ENCODE assay signal across 26 cellular contexts in the genomic region with DNA sequence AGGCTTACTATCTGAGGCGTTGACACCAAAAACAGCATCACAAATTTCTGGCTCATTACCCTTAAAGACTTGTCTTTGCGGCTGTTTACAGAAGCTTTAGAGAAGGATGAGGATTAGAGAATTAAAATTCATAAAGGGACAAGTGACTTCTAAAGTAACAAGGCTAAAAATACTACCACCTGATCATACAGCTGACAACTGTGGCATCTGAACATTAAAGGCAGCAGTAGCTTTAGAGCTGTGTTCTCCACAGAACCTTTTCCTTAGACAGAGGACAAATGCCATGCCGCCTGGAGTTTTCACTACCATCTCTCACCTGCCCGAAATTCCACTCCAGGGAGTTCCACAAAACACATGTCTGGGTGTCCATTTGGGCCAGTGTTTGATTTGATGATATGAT. TPM values are rescaled to one million over a fixed set of nuclear protein-coding genes. Genes with fewer than 3 reads are reported as not detected.
"Had no signal": no experiment of that assay in that cellular context is flagged by ENCODE, and none has a peak within 500 bp of the region (broad histone marks: within the 10 kb centered on the region; RNA-seq: fewer than 3 reads in every experiment).

No MANE protein-coding gene starts in this region.

- H3K9ac ChIP-seq: SK-N-SH had no signal

- ATAC-seq: activated naive CD4-positive, alpha-beta T cell treated with anti-CD3 and anti-CD28 coated beads, Interleukin-2, amount 50 U/mL, for 72 hours; activated naive CD8-positive, alpha-beta T cell treated with anti-CD3 and anti-CD28 coated beads, Interleukin-2, amount 50 U/mL, for 24 hours; activated T-cell treated with anti-CD3 and anti-CD28 coated beads, Interleukin-2, amount 50 U/mL, for 4 hours; body of pancreas had no signal

- FAIRE-seq: bronchial epithelial cell had no signal

- H3K9me3 ChIP-seq: ascending aorta, body of pancreas, MG63, SJCRH30, SK-N-SH had no signal

- DNase-seq: activated CD4-positive, alpha-beta memory T cell treated with anti-CD3 and anti-CD28 coated beads for 36 hours; activated CD4-positive, alpha-beta T cell treated with anti-CD3 and anti-CD28 coated beads, Interleukin-2, amount 10 ng/mL, durations not matched to agents 7 days and 5 days; activated CD4-positive, CD25-positive, alpha-beta regulatory T cell; activated CD8-positive, alpha-beta memory T cell treated with anti-CD3 and anti-CD28 coated beads for 24 hours; activated effector memory CD4-positive, alpha-beta T cell treated with anti-CD3 and anti-CD28 coated beads, Interleukin-2, amount 50 U/mL, for 16 hours; activated naive CD4-positive, alpha-beta T cell treated with Interleukin-2 at 50 U/mL for 16 hours; activated naive CD8-positive, alpha-beta T cell treated with anti-CD3 and anti-CD28 coated beads, Interleukin-2, amount 50 U/mL, for 24 hours; activated T-cell treated with anti-CD3 and anti-CD28 coated beads, Interleukin-2, amount 50 U/mL, for 4 hours; amniotic stem cell; body of pancreas; MG63; NCI-H1105; NCI-H1436 treated with DMSO at 0.1 percent for 48 hours; NCI-H187; NCI-H2081; NCI-H510A treated with DMSO at 0.1 percent for 48 hours; NCI-H69; SJCRH30; SK-N-SH; T-helper 1 cell had no signal

- H3K4me1 ChIP-seq: ascending aorta, body of pancreas had no signal

- H3K36me3 ChIP-seq: ascending aorta had no signal

- H3K27ac ChIP-seq: ascending aorta, body of pancreas, SJCRH30, VCaP had no signal

- H3K4me3 ChIP-seq: ascending aorta, body of pancreas, MG63, SJCRH30 had no signal

- H3K4me2 ChIP-seq: SK-N-SH had no signal

- H3K27me3 ChIP-seq: ascending aorta, MG63, SJCRH30 had no signal

RNA-seq across cellular contexts. Expression of gene CSRP3, which starts 32.6 kb away (rescaled TPM):
- total RNA-seq: activated CD4-positive, alpha-beta memory T cell treated with anti-CD3 and anti-CD28 coated beads for 36 hours; activated CD4-positive, alpha-beta T cell treated with anti-CD3 and anti-CD28 coated beads, Interleukin-2, amount 10 ng/mL, durations not matched to agents 7 days and 5 days; activated naive CD4-positive, alpha-beta T cell treated with anti-CD3 and anti-CD28 coated beads, Interleukin-2, amount 50 U/mL, for 72 hours; activated T-cell treated with anti-CD3 and anti-CD28 coated beads, Interleukin-2, amount 50 U/mL, for 4 hours; ascending aorta; body of pancreas; bronchial epithelial cell; RPMI7951; T-helper 2 cell treated with Interferon-gamma antibody and Interleukin-4, amounts not matched to agents 100 ng/mL and 5 ng/mL, for 36 hours had no signal
- polyA plus RNA-seq: SK-N-SH had no signal
